ENCODE assay signal across 15 cellular contexts in genomic region chr2:239811806-239812560, GRCh38.
"Had no signal": no experiment of that assay in that cellular context is flagged by ENCODE, and none has a peak within 500 bp of the region (broad histone marks: within the 10 kb centered on the region; RNA-seq: fewer than 3 reads in every experiment).

No MANE protein-coding gene starts in this region.

- H3K9me3 Mint-ChIP-seq: activated CD4-positive, alpha-beta memory T cell treated with anti-CD3 and anti-CD28 coated beads for 36 hours; activated T-cell treated with anti-CD3 and anti-CD28 coated beads, Interleukin-2, amount 50 U/mL, for 4 hours; stimulated activated naive CD8-positive, alpha-beta T cell treated with anti-CD3 and anti-CD28 coated beads, Interleukin-15, amount 100 ng/mL, for 72 hours had no signal

- H3K4me1 Mint-ChIP-seq: stimulated activated naive CD8-positive, alpha-beta T cell treated with anti-CD3 and anti-CD28 coated beads, Interleukin-15, amount 100 ng/mL, for 72 hours had no signal

- H2AFZ ChIP-seq: hepatocyte had no signal

- H3K27ac ChIP-seq: breast epithelium, hepatocyte had no signal

- H3K79me2 ChIP-seq: hepatocyte had no signal

- H3K27me3 Mint-ChIP-seq: activated CD4-positive, alpha-beta memory T cell treated with anti-CD3 and anti-CD28 coated beads for 36 hours; activated naive CD8-positive, alpha-beta T cell; stimulated activated naive CD8-positive, alpha-beta T cell treated with anti-CD3 and anti-CD28 coated beads, Interleukin-15, amount 100 ng/mL, for 72 hours had no signal

- H3K4me3 ChIP-seq: breast epithelium, hepatocyte had no signal

- DNase-seq: activated CD4-positive, alpha-beta memory T cell treated with anti-CD3 and anti-CD28 coated beads for 36 hours; activated CD4-positive, alpha-beta T cell treated with anti-CD3 and anti-CD28 coated beads for 1 hour; activated gamma-delta T cell treated with Interleukin-2 at 50 U/mL for 16 hours; activated T-cell treated with anti-CD3 and anti-CD28 coated beads, Interleukin-2, amount 50 U/mL, for 4 hours; islet precursor cell; nucleus accumbens; SK-N-SH; stimulated activated naive CD8-positive, alpha-beta T cell treated with anti-CD3 and anti-CD28 coated beads, Interleukin-15, amount 100 ng/mL, for 72 hours; T-helper 1 cell had no signal

- H3K9me3 ChIP-seq: breast epithelium, SK-N-SH had no signal

- H3K4me1 ChIP-seq: breast epithelium had no signal

- FAIRE-seq: urothelium cell line had no signal

- H3K4me3 Mint-ChIP-seq: activated CD4-positive, alpha-beta memory T cell treated with anti-CD3 and anti-CD28 coated beads for 36 hours; activated naive CD8-positive, alpha-beta T cell; activated T-cell treated with anti-CD3 and anti-CD28 coated beads, Interleukin-2, amount 50 U/mL, for 4 hours; stimulated activated naive CD8-positive, alpha-beta T cell treated with anti-CD3 and anti-CD28 coated beads, Interleukin-15, amount 100 ng/mL, for 72 hours had no signal

- H3K36me3 Mint-ChIP-seq: activated CD4-positive, alpha-beta memory T cell treated with anti-CD3 and anti-CD28 coated beads for 36 hours; activated naive CD8-positive, alpha-beta T cell had no signal

- H3K36me3 ChIP-seq: breast epithelium had no signal

- H3K4me2 ChIP-seq: hepatocyte, SK-N-SH had no signal

- H3K27me3 ChIP-seq: breast epithelium, hepatocyte had no signal

- H3K9ac ChIP-seq: SK-N-SH had no signal

- H3K27ac Mint-ChIP-seq: activated CD4-positive, alpha-beta memory T cell treated with anti-CD3 and anti-CD28 coated beads for 36 hours; activated naive CD8-positive, alpha-beta T cell; progenitor cell of endocrine pancreas had no signal

- ATAC-seq: activated T-cell treated with anti-CD3 and anti-CD28 coated beads, Interleukin-2, amount 50 U/mL, for 4 hours; left lobe of liver; stimulated activated naive CD8-positive, alpha-beta T cell treated with anti-CD3 and anti-CD28 coated beads, Interleukin-15, amount 100 ng/mL, for 72 hours had no signal
